In the genomic region with DNA sequence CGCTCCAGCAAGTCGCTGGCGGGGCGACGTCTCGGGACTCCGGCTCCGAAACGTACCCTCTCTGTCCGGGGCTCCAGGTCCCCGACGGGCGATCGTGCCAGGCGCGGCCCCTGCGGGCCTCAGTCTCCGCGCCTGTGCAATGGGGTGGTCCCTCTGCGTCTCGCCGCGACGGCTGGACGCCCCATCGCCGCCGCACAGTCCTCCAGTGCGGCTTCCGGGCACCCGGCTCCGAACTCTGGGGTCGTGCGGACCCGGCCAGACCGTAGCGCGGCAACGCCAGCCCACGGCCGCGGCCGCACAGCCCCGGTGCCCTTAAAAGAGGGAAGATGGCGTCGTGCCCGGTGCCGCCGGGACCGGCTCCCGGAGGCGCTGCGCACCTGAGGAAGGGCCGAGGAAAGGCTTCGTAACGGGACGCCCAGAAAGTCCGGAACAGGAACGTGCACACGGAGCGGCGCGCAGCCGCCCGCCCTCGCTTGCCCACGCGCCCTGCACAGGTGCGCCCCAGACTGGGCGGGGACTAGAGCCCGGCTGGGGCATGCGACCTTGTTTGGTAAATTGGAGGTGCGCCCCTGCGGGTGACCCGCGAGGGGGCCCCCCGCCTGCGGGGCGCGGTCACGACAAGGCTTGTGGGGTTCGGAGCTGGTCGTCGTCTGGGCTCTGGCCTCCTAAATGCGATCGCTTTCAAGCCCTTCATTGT, we compare ENCODE assay signal across 8 cellular contexts. TPM values are rescaled to one million over a fixed set of nuclear protein-coding genes. Genes with fewer than 3 reads are reported as not detected.
DNase-seq lines count a peak whose midpoint lies in the region; ATAC-seq, FAIRE-seq and TF ChIP-seq lines count a peak whose summit lies in the region.

No MANE protein-coding gene starts in this region.

- TF ChIP-seq RAD21 in HepG2 (CRISPR knock-in tag; IDR thresholded peaks at IDR 0.05) = no peak

- H3K4me1 ChIP-seq in ACC112 (ENCODE audit: control insufficient read depth, insufficient read depth, low read length, unreplicated experiment) = no peaks in the 10 kb centered on the region
- H3K4me1 ChIP-seq in HepG2 (ENCODE audit: insufficient read depth, low read length) = peaks cover 50% of the 10 kb centered on the region

- peak overlapping the region; percentile 65 to 75 (median 73) for H3K4me3 Mint-ChIP-seq in T-cell
- peak overlapping the region; percentile 74 to 82 for H3K4me3 Mint-ChIP-seq in stimulated activated naive B cell treated with anti-CD40 and anti-IgM and Interleukin-4, amounts not matched to agents 10 μg/mL and 1 μg/mL and 100 μg/mL, for 72 hours

- 7% methylated on average over 37 of the region's 86 CpGs for WGBS in HepG2 (ENCODE audit: low lambda C conversion rate)

- no peaks in the 10 kb centered on the region for H3K9me3 Mint-ChIP-seq in T-cell
- H3K9me3 Mint-ChIP-seq in stimulated activated naive B cell treated with anti-CD40 and anti-IgM and Interleukin-4, amounts not matched to agents 10 μg/mL and 1 μg/mL and 100 μg/mL, for 72 hours = no peaks in the 10 kb centered on the region

- DNase-seq in T-cell (peak in 33 of 34 experiments; percentile 15 to 58 (median 36)), brain microvascular endothelial cell (no peak), HepG2 (ENCODE audit: low spot score) (no peak)
- no peak for DNase-seq in stimulated activated naive B cell treated with anti-CD40 and anti-IgM and Interleukin-4, amounts not matched to agents 10 μg/mL and 1 μg/mL and 100 μg/mL, for 72 hours

- no TSS peak for BruUV-seq in HepG2 (replicated peaks; lab: Mats Ljungman, UMichigan)

- ATAC-seq in GM21723 (IDR thresholded peaks at IDR 0.05; ENCODE audit: unreplicated experiment) (peak; percentile 67), T-cell (replicated peaks in 1 of 4) (peak; percentile 84 to 87 (median 85)), HepG2 (peak; percentile 53), HG02763 (IDR thresholded peaks at IDR 0.05; ENCODE audit: unreplicated experiment) (no peak), HG02981 (IDR thresholded peaks at IDR 0.05; ENCODE audit: unreplicated experiment) (no peak)
- peak; percentile 50 to 60 for ATAC-seq in stimulated activated naive B cell treated with anti-CD40 and anti-IgM and Interleukin-4, amounts not matched to agents 10 μg/mL and 1 μg/mL and 100 μg/mL, for 72 hours (replicated peaks)

- H3K9me3 ChIP-seq in HepG2 (ENCODE audit: low read length) = no peaks in the 10 kb centered on the region

- H3K36me3 ChIP-seq in ACC112 (ENCODE audit: insufficient read depth, low read length) (no peaks in the 10 kb centered on the region), brain microvascular endothelial cell (replicated peaks) (no peaks in the 10 kb centered on the region), HepG2 (replicated peaks in 1 of 2; ENCODE audit: control insufficient read depth in 1 of 2, insufficient read depth in 2 of 2, low read length in 2 of 2) (no peaks in the 10 kb centered on the region)

- H3K79me2 ChIP-seq in ACC112 (ENCODE audit: control insufficient read depth, insufficient read depth, low read length, unreplicated experiment) = no peaks in the 10 kb centered on the region
- no peaks in the 10 kb centered on the region for H3K79me2 ChIP-seq in HepG2 (ENCODE audit: insufficient read depth, low read length)

- peaks cover 31% of the 10 kb centered on the region for H3K27me3 ChIP-seq in ACC112 (ENCODE audit: insufficient read depth, low read length)
- peaks cover 19% of the 10 kb centered on the region for H3K27me3 ChIP-seq in brain microvascular endothelial cell (replicated peaks)
- H3K27me3 ChIP-seq in HepG2 (ENCODE audit: control insufficient read depth in 1 of 2, insufficient read depth in 2 of 2, low read length in 2 of 2) = peaks cover 5 to 36% of the 10 kb centered on the region in 2 experiments; a peak in 4 of 5 replicates

- no peaks in the 10 kb centered on the region for H3K36me3 Mint-ChIP-seq in T-cell
- peaks cover 0 to 2% of the 10 kb centered on the region in 2 donors for H3K36me3 Mint-ChIP-seq in stimulated activated naive B cell treated with anti-CD40 and anti-IgM and Interleukin-4, amounts not matched to agents 10 μg/mL and 1 μg/mL and 100 μg/mL, for 72 hours

- intact Hi-C loops in HepG2 (cut with micrococcal nuclease; ENCODE audit: unreplicated experiment) = loop anchor here (2.0 kb wide), 1 partner anchor 16 kb away; no protein-coding TSS in a partner anchor

- H3K27me3 Mint-ChIP-seq in T-cell = no peaks in the 10 kb centered on the region
- H3K27me3 Mint-ChIP-seq in stimulated activated naive B cell treated with anti-CD40 and anti-IgM and Interleukin-4, amounts not matched to agents 10 μg/mL and 1 μg/mL and 100 μg/mL, for 72 hours = peaks cover 52 to 79% of the 10 kb centered on the region in 2 donors

- in situ Hi-C loops in brain microvascular endothelial cell (cut with HindIII; ENCODE audit: low pct_ligation_motif_present, low sequenced_read_pairs) = no loop called here
- in situ Hi-C loops in HepG2 (cut with HindIII; ENCODE audit: extremely low pct_ligation_motif_present, low pct_unique_long_range_greater_than_20kb) = no loop called here

- H2AFZ ChIP-seq in ACC112 (ENCODE audit: low read length, unreplicated experiment) (no peak overlapping the region), HepG2 (ENCODE audit: low read length) (no peak overlapping the region)

- no peaks in the 10 kb centered on the region for H4K20me1 ChIP-seq in HepG2 (ENCODE audit: insufficient read depth, low read length)

- no peak for FAIRE-seq in HepG2 (lab: Jason Lieb, UNC)

- POLR2A ChIA-PET in T-cell (lab: Charles Lee) (interaction anchor here in 1 of 2 donors (0.5 kb wide), 1 partner anchor 1730 kb away, joined by 6 read pairs; no protein-coding TSS in a partner anchor), HepG2 (lab: Yijun Ruan, JAX) (interaction anchor here (0.7 to 1.3 kb wide), 2 partner anchors 15 to 17 kb away, joined by 3 to 4 read pairs; no protein-coding TSS in a partner anchor)

- H3K4me2 ChIP-seq in HepG2 (ENCODE audit: low read depth, low read length) = peak overlapping the region; percentile 95

- CTCF ChIA-PET in T-cell (lab: Charles Lee) = interaction anchor here in 1 of 2 donors (0.6 kb wide), 1 partner anchor 19 kb away, joined by 3 read pairs; no protein-coding TSS in a partner anchor
- CTCF ChIA-PET in HepG2 (lab: Yijun Ruan, JAX; ENCODE audit: low intra/inter-chr PET ratio, low total read pairs) = no interaction called here

- H3K27ac ChIP-seq in ACC112 (ENCODE audit: low read depth, low read length) (no peak overlapping the region), brain microvascular endothelial cell (no peak overlapping the region), HepG2 (ENCODE audit: extremely low read length, insufficient read depth, low read length) (no peak overlapping the region)

- no peak for TF ChIP-seq POLR2A in HepG2 (IDR thresholded peaks at IDR 0.05; ENCODE audit: insufficient read depth in 1 of 2, low read depth in 2 of 2, low read length in 2 of 2)

- TF ChIP-seq CTCF in brain microvascular endothelial cell (IDR thresholded peaks at IDR 0.05; ENCODE audit: low read depth, low read length, missing control alignments) (no peak), HepG2 (CRISPR knock-in tag; IDR thresholded peaks at IDR 0.05) (no peak)

- peak overlapping the region; percentile 34; the same call in 1 of the 2 replicates for H3K9ac ChIP-seq in HepG2 (ENCODE audit: insufficient read depth, low read depth, low read length)

- H3K27ac Mint-ChIP-seq in T-cell = peak overlapping the region in 1 of 2 donors; percentile 16
- H3K27ac Mint-ChIP-seq in stimulated activated naive B cell treated with anti-CD40 and anti-IgM and Interleukin-4, amounts not matched to agents 10 μg/mL and 1 μg/mL and 100 μg/mL, for 72 hours = no peak overlapping the region

- TF ChIP-seq EP300 in HepG2 (IDR thresholded peaks at IDR 0.05; ENCODE audit: low read depth in 2 of 2, low read length in 2 of 2) = no peak
- TF ChIP-seq EP300 in HepG2 (CRISPR knock-in tag; IDR thresholded peaks at IDR 0.05; ENCODE audit: borderline replicate concordance) = no peak

- peak overlapping the region; percentile 67 for H3K4me3 ChIP-seq in ACC112 (ENCODE audit: low read depth, low read length)
- H3K4me3 ChIP-seq in brain microvascular endothelial cell (ENCODE audit: low read depth, low read length) = peak overlapping the region; percentile 43
- H3K4me3 ChIP-seq in HepG2 (replicated peaks in 1 of 3; ENCODE audit: insufficient read depth in 1 of 3, low read depth in 2 of 3, low read length in 3 of 3) = peak overlapping the region; percentile 44 to 74 (median 62); a peak in 5 of 6 replicates

- peaks cover 4 to 8% (median 6%) of the 10 kb centered on the region in 3 donors for H3K4me1 Mint-ChIP-seq in T-cell
- H3K4me1 Mint-ChIP-seq in stimulated activated naive B cell treated with anti-CD40 and anti-IgM and Interleukin-4, amounts not matched to agents 10 μg/mL and 1 μg/mL and 100 μg/mL, for 72 hours = peaks cover 18 to 42% of the 10 kb centered on the region in 2 donors

RNA-seq across cellular contexts. Expression of a gene that starts 0.5 kb away (rescaled TPM):
- 1 to 10 TPM; 2.0 to 3.2 (median 2.7) TPM for total RNA-seq in T-cell
- 0.66 and 0.80 TPM in 2 replicates for total RNA-seq in HepG2 (2016; rRNA removed; fragmentation: Illumina TruSeq; extraction: Trizol)
- total RNA-seq in HepG2 (2016; cell fraction: cytosol; rRNA removed; fragmentation: Illumina TruSeq; extraction: Trizol; ENCODE audit: low read depth) = 0.30 and 0.71 TPM in 2 replicates
- total RNA-seq in HepG2 (2016; cell fraction: insoluble cytoplasmic fraction; rRNA removed; fragmentation: Illumina TruSeq; extraction: Trizol) = 0.88 and 1.2 TPM in 2 replicates
- 0.31 and 0.72 TPM in 2 replicates for total RNA-seq in HepG2 (2016; cell fraction: membrane; rRNA removed; fragmentation: Illumina TruSeq; extraction: Trizol)
- 0.71 TPM in 1 of 2 replicates, not detected in the other for total RNA-seq in HepG2 (2016; cell fraction: nucleus; rRNA removed; fragmentation: Illumina TruSeq; extraction: Trizol)
- polyA plus RNA-seq in HepG2 (2011; rRNA removed) = 0.27 and 0.54 TPM in 2 replicates
- 0.69 and 0.76 TPM in 2 replicates for polyA plus RNA-seq in HepG2 (2011; cell fraction: cytosol; rRNA removed)
- polyA plus RNA-seq in HepG2 (2011; cell fraction: nucleus; rRNA removed) = 0.90 and 1.2 TPM in 2 replicates
- polyA plus RNA-seq in HepG2 (2012) = 0.17 and 0.71 TPM in 2 replicates
- polyA plus RNA-seq in HepG2 (2016; cell fraction: cytosol; fragmentation: Illumina TruSeq; extraction: Trizol; ENCODE audit: low read depth) = 0.15 and 0.28 TPM in 2 replicates
- polyA plus RNA-seq in HepG2 (2016; cell fraction: insoluble cytoplasmic fraction; fragmentation: Illumina TruSeq; extraction: Trizol; ENCODE audit: low read depth) = 0.54 and 0.69 TPM in 2 replicates
- 0.19 TPM in 1 of 2 replicates, not detected in the other for polyA plus RNA-seq in HepG2 (2016; cell fraction: membrane; fragmentation: Illumina TruSeq; extraction: Trizol; ENCODE audit: low read depth)
- polyA plus RNA-seq in HepG2 (2016; cell fraction: nucleus; fragmentation: Illumina TruSeq; extraction: Trizol; ENCODE audit: insufficient read depth, low read depth) = 0.53 and 1.3 TPM in 2 replicates
- polyA minus RNA-seq in HepG2 (2011; rRNA and poly(A)+ RNA removed; ENCODE audit: low replicate concordance) = 0.58 and 0.82 TPM in 2 replicates
- polyA minus RNA-seq in HepG2 (2011; cell fraction: cytosol; rRNA and poly(A)+ RNA removed) = not detected in 2 replicates
- polyA minus RNA-seq in HepG2 (2011; cell fraction: nucleus; rRNA and poly(A)+ RNA removed) = 0.62 TPM in 1 of 2 replicates, not detected in the other

RNA-seq across cellular contexts. Expression of a gene that starts 21.9 kb away (rescaled TPM):
- total RNA-seq in T-cell = 1 to 10 TPM; 5.6 to 9.0 (median 6.9) TPM
- 1.6 and 2.0 TPM in 2 replicates for total RNA-seq in HepG2 (2016; rRNA removed; fragmentation: Illumina TruSeq; extraction: Trizol)
- total RNA-seq in HepG2 (2016; cell fraction: cytosol; rRNA removed; fragmentation: Illumina TruSeq; extraction: Trizol; ENCODE audit: low read depth) = 0.79 and 1.5 TPM in 2 replicates
- total RNA-seq in HepG2 (2016; cell fraction: insoluble cytoplasmic fraction; rRNA removed; fragmentation: Illumina TruSeq; extraction: Trizol) = 1.5 and 1.6 TPM in 2 replicates
- total RNA-seq in HepG2 (2016; cell fraction: membrane; rRNA removed; fragmentation: Illumina TruSeq; extraction: Trizol) = 1.4 and 1.7 TPM in 2 replicates
- total RNA-seq in HepG2 (2016; cell fraction: nucleus; rRNA removed; fragmentation: Illumina TruSeq; extraction: Trizol) = 0.78 and 0.81 TPM in 2 replicates
- 5.3 and 6.6 TPM in 2 replicates for polyA plus RNA-seq in HepG2 (2011; rRNA removed)
- 5.4 and 5.9 TPM in 2 replicates for polyA plus RNA-seq in HepG2 (2011; cell fraction: cytosol; rRNA removed)
- 2.1 and 3.6 TPM in 2 replicates for polyA plus RNA-seq in HepG2 (2011; cell fraction: nucleus; rRNA removed)
- polyA plus RNA-seq in HepG2 (2012) = 2.3 and 3.4 TPM in 2 replicates
- polyA plus RNA-seq in HepG2 (2016; cell fraction: cytosol; fragmentation: Illumina TruSeq; extraction: Trizol; ENCODE audit: low read depth) = 0.96 and 1.6 TPM in 2 replicates
- polyA plus RNA-seq in HepG2 (2016; cell fraction: insoluble cytoplasmic fraction; fragmentation: Illumina TruSeq; extraction: Trizol; ENCODE audit: low read depth) = 1.8 TPM in 2 replicates
- polyA plus RNA-seq in HepG2 (2016; cell fraction: membrane; fragmentation: Illumina TruSeq; extraction: Trizol; ENCODE audit: low read depth) = 1.4 and 2.3 TPM in 2 replicates
- polyA plus RNA-seq in HepG2 (2016; cell fraction: nucleus; fragmentation: Illumina TruSeq; extraction: Trizol; ENCODE audit: insufficient read depth, low read depth) = 1.5 and 1.7 TPM in 2 replicates
- 0.98 and 3.3 TPM in 2 replicates for polyA minus RNA-seq in HepG2 (2011; rRNA and poly(A)+ RNA removed; ENCODE audit: low replicate concordance)
- polyA minus RNA-seq in HepG2 (2011; cell fraction: cytosol; rRNA and poly(A)+ RNA removed) = 1.8 and 2.1 TPM in 2 replicates
- 1.1 and 1.2 TPM in 2 replicates for polyA minus RNA-seq in HepG2 (2011; cell fraction: nucleus; rRNA and poly(A)+ RNA removed)

RNA-seq across cellular contexts. Expression of a gene that starts 32.1 kb away (rescaled TPM):
- total RNA-seq in T-cell (10 to 100 TPM in 3 of 5 donors, 1 to 10 TPM in 2; 6.5 to 13.3 (median 10.6) TPM), HepG2 (2016; rRNA removed; fragmentation: Illumina TruSeq; extraction: Trizol) (16.7 and 19.3 TPM in 2 replicates)
- total RNA-seq in HepG2 (2016; cell fraction: cytosol; rRNA removed; fragmentation: Illumina TruSeq; extraction: Trizol; ENCODE audit: low read depth) = 3.6 and 4.4 TPM in 2 replicates
- 16.4 and 19.9 TPM in 2 replicates for total RNA-seq in HepG2 (2016; cell fraction: insoluble cytoplasmic fraction; rRNA removed; fragmentation: Illumina TruSeq; extraction: Trizol)
- 7.9 and 8.0 TPM in 2 replicates for total RNA-seq in HepG2 (2016; cell fraction: membrane; rRNA removed; fragmentation: Illumina TruSeq; extraction: Trizol)
- total RNA-seq in HepG2 (2016; cell fraction: nucleus; rRNA removed; fragmentation: Illumina TruSeq; extraction: Trizol) = 8.9 and 13.0 TPM in 2 replicates
- polyA plus RNA-seq in HepG2 (2011; rRNA removed) = 9.3 and 10.4 TPM in 2 replicates
- 10.7 and 14.6 TPM in 2 replicates for polyA plus RNA-seq in HepG2 (2011; cell fraction: cytosol; rRNA removed)
- polyA plus RNA-seq in HepG2 (2011; cell fraction: nucleus; rRNA removed) = 7.9 and 9.4 TPM in 2 replicates
- polyA plus RNA-seq in HepG2 (2012) = 7.5 and 8.7 TPM in 2 replicates
- 4.7 and 4.9 TPM in 2 replicates for polyA plus RNA-seq in HepG2 (2016; cell fraction: cytosol; fragmentation: Illumina TruSeq; extraction: Trizol; ENCODE audit: low read depth)
- polyA plus RNA-seq in HepG2 (2016; cell fraction: insoluble cytoplasmic fraction; fragmentation: Illumina TruSeq; extraction: Trizol; ENCODE audit: low read depth) = 22.9 and 23.3 TPM in 2 replicates
- polyA plus RNA-seq in HepG2 (2016; cell fraction: membrane; fragmentation: Illumina TruSeq; extraction: Trizol; ENCODE audit: low read depth) = 7.9 and 8.8 TPM in 2 replicates
- polyA plus RNA-seq in HepG2 (2016; cell fraction: nucleus; fragmentation: Illumina TruSeq; extraction: Trizol; ENCODE audit: insufficient read depth, low read depth) = 12.4 and 12.5 TPM in 2 replicates
- 19.9 and 20.2 TPM in 2 replicates for polyA minus RNA-seq in HepG2 (2011; rRNA and poly(A)+ RNA removed; ENCODE audit: low replicate concordance)
- 5.2 and 6.1 TPM in 2 replicates for polyA minus RNA-seq in HepG2 (2011; cell fraction: cytosol; rRNA and poly(A)+ RNA removed)
- polyA minus RNA-seq in HepG2 (2011; cell fraction: nucleus; rRNA and poly(A)+ RNA removed) = 8.6 and 9.2 TPM in 2 replicates

RNA-seq across cellular contexts. Expression of a gene that starts 40.3 kb away (rescaled TPM):
- total RNA-seq in T-cell (100 to 1,000 TPM in 3 of 5 donors, 10 to 100 TPM in 2; 50.2 to 128 (median 101) TPM), HepG2 (2016; rRNA removed; fragmentation: Illumina TruSeq; extraction: Trizol) (0.32 and 0.46 TPM in 2 replicates)
- 0.44 TPM in 1 of 2 replicates, not detected in the other for total RNA-seq in HepG2 (2016; cell fraction: cytosol; rRNA removed; fragmentation: Illumina TruSeq; extraction: Trizol; ENCODE audit: low read depth)
- 0.54 and 0.67 TPM in 2 replicates for total RNA-seq in HepG2 (2016; cell fraction: insoluble cytoplasmic fraction; rRNA removed; fragmentation: Illumina TruSeq; extraction: Trizol)
- total RNA-seq in HepG2 (2016; cell fraction: membrane; rRNA removed; fragmentation: Illumina TruSeq; extraction: Trizol) = 0.37 and 0.52 TPM in 2 replicates
- total RNA-seq in HepG2 (2016; cell fraction: nucleus; rRNA removed; fragmentation: Illumina TruSeq; extraction: Trizol) = not detected in 2 replicates
- polyA plus RNA-seq in HepG2 (2011; rRNA removed) = 1.4 and 2.2 TPM in 2 replicates
- polyA plus RNA-seq in HepG2 (2011; cell fraction: cytosol; rRNA removed) = 1.2 and 2.8 TPM in 2 replicates
- 1.6 and 2.3 TPM in 2 replicates for polyA plus RNA-seq in HepG2 (2011; cell fraction: nucleus; rRNA removed)
- polyA plus RNA-seq in HepG2 (2012) = 0.40 and 1.0 TPM in 2 replicates
- 0.12 and 0.24 TPM in 2 replicates for polyA plus RNA-seq in HepG2 (2016; cell fraction: cytosol; fragmentation: Illumina TruSeq; extraction: Trizol; ENCODE audit: low read depth)
- polyA plus RNA-seq in HepG2 (2016; cell fraction: insoluble cytoplasmic fraction; fragmentation: Illumina TruSeq; extraction: Trizol; ENCODE audit: low read depth) = 0.40 TPM in 1 of 2 replicates, not detected in the other
- polyA plus RNA-seq in HepG2 (2016; cell fraction: membrane; fragmentation: Illumina TruSeq; extraction: Trizol; ENCODE audit: low read depth) = 0.30 TPM in 1 of 2 replicates, not detected in the other
- 0.59 TPM in 1 of 2 replicates, not detected in the other for polyA plus RNA-seq in HepG2 (2016; cell fraction: nucleus; fragmentation: Illumina TruSeq; extraction: Trizol; ENCODE audit: insufficient read depth, low read depth)
- 1.5 and 40.6 TPM in 2 replicates for polyA minus RNA-seq in HepG2 (2011; rRNA and poly(A)+ RNA removed; ENCODE audit: low replicate concordance)
- 1.5 and 3.2 TPM in 2 replicates for polyA minus RNA-seq in HepG2 (2011; cell fraction: cytosol; rRNA and poly(A)+ RNA removed)
- not detected in 2 replicates for polyA minus RNA-seq in HepG2 (2011; cell fraction: nucleus; rRNA and poly(A)+ RNA removed)

Comparison
In these comparisons a context has a peak if more than half of its experiments do, and no peak if none do; other contexts are left out.
1. ATAC-seq: peak in GM21723 (single experiment), T-cell (4 of 4), HepG2 (single experiment) and stimulated activated naive B cell treated with anti-CD40 and anti-IgM and Interleukin-4, amounts not matched to agents 10 μg/mL and 1 μg/mL and 100 μg/mL, for 72 hours (2 of 2); none in HG02763 (single experiment) and HG02981 (single experiment).
2. DNase-seq: peak in T-cell (33 of 34); none in brain microvascular endothelial cell (single experiment), HepG2 (single experiment) and stimulated activated naive B cell treated with anti-CD40 and anti-IgM and Interleukin-4, amounts not matched to agents 10 μg/mL and 1 μg/mL and 100 μg/mL, for 72 hours (single experiment).
3. Peak in every context shown above with its lines, with median percentiles within 50 percentile points of each other: H3K4me3 ChIP-seq.